Comparison of ENCODE assay signal across 35 cellular contexts in genomic region chr15:83631534-83631933, GRCh38.
"Had no signal": no experiment of that assay in that cellular context is flagged by ENCODE, and none has a peak within 500 bp of the region (broad histone marks: within the 10 kb centered on the region; RNA-seq: fewer than 3 reads in every experiment).

No MANE protein-coding gene starts in this region.

- H3K4me3 ChIP-seq: MG63 had no signal

- H3K9me3 ChIP-seq: MG63 had no signal

- H3K36me3 ChIP-seq: MG63 had no signal

- DNase-seq: Karpas-422, Kasumi-1, MG63, MM.1S, MV-4-11, NCI-H1048, NCI-H1092, NCI-H1092 treated with DMSO at 0.1 percent for 48 hours, NCI-H1105, NCI-H1105 treated with DMSO at 0.1 percent for 48 hours, NCI-H1417, NCI-H1417 treated with DMSO at 0.1 percent for 48 hours, NCI-H1436, NCI-H1436 treated with DMSO at 0.1 percent for 48 hours, NCI-H146, NCI-H1694, NCI-H1694 treated with DMSO at 0.1 percent for 48 hours, NCI-H187, NCI-H187 treated with DMSO at 0.1 percent for 48 hours, NCI-H1930, NCI-H2029, NCI-H2029 treated with DMSO at 0.1 percent for 48 hours, NCI-H2081, NCI-H2081 treated with DMSO at 0.1 percent for 48 hours, NCI-H2107, NCI-H2171, NCI-H2171 treated with DMSO at 0.1 percent for 48 hours, NCI-H2227 treated with DMSO at 0.1 percent for 48 hours, NCI-H226, NCI-H345, NCI-H446, NCI-H446 treated with DMSO at 0.1 percent for 48 hours, NCI-H510A, NCI-H510A treated with DMSO at 0.1 percent for 48 hours, NCI-H524 had no signal
